Comparison of ENCODE assay signal across 16 cellular contexts in the genomic region with DNA sequence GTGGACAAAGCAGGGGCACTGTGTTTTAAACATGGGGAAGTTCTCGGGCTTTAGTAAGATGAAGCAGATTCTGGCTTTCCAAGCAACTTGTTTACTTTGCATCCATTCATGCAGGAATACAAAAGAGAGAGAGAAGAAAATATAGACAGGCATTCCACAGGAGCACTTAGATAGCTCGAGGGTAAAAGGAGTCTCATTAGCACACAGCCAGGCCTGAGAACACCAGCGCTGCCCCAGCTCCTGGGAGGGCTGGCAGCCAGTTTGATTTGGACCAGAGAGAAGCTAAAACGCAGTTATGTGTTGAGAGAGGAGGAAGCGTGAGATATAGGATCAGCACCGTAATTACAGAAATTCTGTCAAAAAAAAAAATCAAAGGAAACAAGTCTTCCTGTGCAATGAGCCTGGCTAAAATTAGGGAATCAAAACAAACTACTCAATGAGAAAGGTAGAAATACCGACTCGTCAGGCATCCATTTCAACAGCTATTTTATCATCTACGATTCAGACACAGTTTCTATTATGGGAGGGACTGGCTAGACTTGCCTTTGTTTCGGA.
DNase-seq lines count a peak whose midpoint lies in the region; ATAC-seq and TF ChIP-seq lines count a peak whose summit lies in the region.
"Had no signal": no experiment of that assay in that cellular context is flagged by ENCODE, and none has a peak within 500 bp of the region (broad histone marks: within the 10 kb centered on the region; RNA-seq: fewer than 3 reads in every experiment).

No MANE protein-coding gene starts in this region.

- H3K27ac ChIP-seq in GM23338 (ENCODE audit: low read depth) (peak overlapping the region; percentile 9; the same call in 1 of the 2 replicates), SK-N-MC (peak overlapping the region; percentile 14; the same call in 1 of the 2 replicates), foreskin keratinocyte (peak overlapping the region; percentile 13), tibial artery (no peak overlapping the region)
- H3K27ac ChIP-seq: BLaER1, prostate gland, thoracic aorta had no signal

- H3K79me2 ChIP-seq in GM23338 (replicated peaks; ENCODE audit: insufficient read depth), result peaks cover 46% of the 10 kb centered on the region

- H3K4me1 ChIP-seq in GM23338 (ENCODE audit: insufficient read depth) (peaks cover 26% of the 10 kb centered on the region), foreskin keratinocyte (peaks cover 35% of the 10 kb centered on the region), tibial artery (no peaks in the 10 kb centered on the region)
- H3K4me1 ChIP-seq: prostate gland had no signal

- peaks cover 51% of the 10 kb centered on the region for H3K36me3 Mint-ChIP-seq in GM23338 (ENCODE audit: low read depth)
- H3K36me3 Mint-ChIP-seq in progenitor cell of endocrine pancreas (ENCODE audit: insufficient read depth), result peaks cover 14% of the 10 kb centered on the region

- H3F3A ChIP-seq in GM23338 (replicated peaks; ENCODE audit: low read depth), result 0 out of 2 replicates have a peak, but pooled peaks cover 6% of the 10 kb centered on the region

- intact Hi-C loops in tibial artery (cut with DNase I; ENCODE audit: low total_unique reads), result no loop called here

- H4K20me1 ChIP-seq in GM23338 (replicated peaks; ENCODE audit: insufficient read depth), result peaks cover 19% of the 10 kb centered on the region; the same call in 1 of the 2 replicates

- TF ChIP-seq CTCF in GM23338 (conservative IDR thresholded peaks at IDR 0.05; ENCODE audit: low read depth in 2 of 2) (no peak), foreskin keratinocyte (conservative IDR thresholded peaks at IDR 0.05) (no peak), progenitor cell of endocrine pancreas (IDR thresholded peaks at IDR 0.05; ENCODE audit: unreplicated experiment) (no peak), tibial artery (IDR thresholded peaks at IDR 0.05) (no peak)

- H3K27ac Mint-ChIP-seq in GM23338, result peak overlapping the region; percentile 45
- H3K27ac Mint-ChIP-seq in progenitor cell of endocrine pancreas, result peak overlapping the region; percentile 50

- H3K9ac ChIP-seq in SK-N-MC (ENCODE audit: insufficient read length), result no peak overlapping the region
- H3K9ac ChIP-seq: BLaER1 had no signal

- H3K4me2 ChIP-seq in GM23338, result no peak overlapping the region
- H3K4me2 ChIP-seq: BLaER1 had no signal

- H3K9me3 ChIP-seq in SK-N-MC (ENCODE audit: low read depth, low read length) (no peaks in the 10 kb centered on the region; the same call in 1 of the 2 replicates), tibial artery (no peaks in the 10 kb centered on the region)
- H3K9me3 ChIP-seq: BLaER1, prostate gland, thoracic aorta had no signal

- H3K27me3 Mint-ChIP-seq in GM23338 (ENCODE audit: insufficient read depth, low read depth, poor library complexity) (no peaks in the 10 kb centered on the region), progenitor cell of endocrine pancreas (no peaks in the 10 kb centered on the region)

- no peak overlapping the region for H2AFZ ChIP-seq in GM23338

- H3K4me3 ChIP-seq in GM23338 (no peak overlapping the region), SK-N-MC (no peak overlapping the region), tibial artery (no peak overlapping the region)
- H3K4me3 ChIP-seq: BLaER1, prostate gland, thoracic aorta had no signal

- H3K36me3 ChIP-seq in GM23338 (ENCODE audit: insufficient read depth) (no peaks in the 10 kb centered on the region), SK-N-MC (ENCODE audit: insufficient read depth, low read length) (peaks cover 10% of the 10 kb centered on the region; the same call in 1 of the 2 replicates), tibial artery (peaks cover 5 to 43% (median 39%) of the 10 kb centered on the region in 3 donors)
- H3K36me3 ChIP-seq: prostate gland had no signal

- no peaks in the 10 kb centered on the region for H3K9me2 ChIP-seq in GM23338 (ENCODE audit: insufficient read depth)

- no peak for DNase-seq in GM23338 (ENCODE audit: low spot score)
- DNase-seq in SK-N-MC (ENCODE audit: low read depth, low spot score), result no peak
- DNase-seq in foreskin keratinocyte, result peak in 1 of 2 donors; percentile 34
- DNase-seq in progenitor cell of endocrine pancreas (ENCODE audit: low spot score, unreplicated experiment), result no peak
- DNase-seq in tibial artery, result no peak
- no peak for DNase-seq in KG1 (lab: John Stamatoyannopoulos, UW)
- DNase-seq: activated CD4-positive, alpha-beta T cell treated with anti-CD3 and anti-CD28 coated beads for 4 hours; activated T-cell treated with anti-CD3 and anti-CD28 coated beads, Interleukin-2, amount 50 U/mL, for 48 hours; amygdala; foreskin fibroblast; NCI-H2029; NCI-H82 had no signal

- ATAC-seq in GM23338 (peak; percentile 51), foreskin keratinocyte (no peak), GM21390 (IDR thresholded peaks at IDR 0.05; ENCODE audit: unreplicated experiment) (no peak)

- H3K9me3 Mint-ChIP-seq in GM23338 (peaks cover 5% of the 10 kb centered on the region; the same call in 2 of the 3 replicates), progenitor cell of endocrine pancreas (ENCODE audit: low read depth) (no peaks in the 10 kb centered on the region)

- H3K4me1 Mint-ChIP-seq in GM23338 (peaks cover 31% of the 10 kb centered on the region), progenitor cell of endocrine pancreas (ENCODE audit: low read depth) (peaks cover 33% of the 10 kb centered on the region)

- no peaks in the 10 kb centered on the region for H3K27me3 ChIP-seq in GM23338 (ENCODE audit: insufficient read depth)
- no peaks in the 10 kb centered on the region for H3K27me3 ChIP-seq in foreskin keratinocyte
- H3K27me3 ChIP-seq in tibial artery, result no peaks in the 10 kb centered on the region
- H3K27me3 ChIP-seq: BLaER1 had no signal

- H3K4me3 Mint-ChIP-seq in GM23338 (no peak overlapping the region), progenitor cell of endocrine pancreas (ENCODE audit: low read depth) (no peak overlapping the region)

TF ChIP-seq in GM23338, 12 proteins besides CTCF, POLR2A, EP300 and RAD21 (continues in another document):
- TF ChIP-seq STAT1 (IDR thresholded peaks at IDR 0.05; ENCODE audit: unreplicated experiment), result no peak
- no peak for TF ChIP-seq ZNF114 (CRISPR knock-in tag; IDR thresholded peaks at IDR 0.05)
- TF ChIP-seq JUNB (IDR thresholded peaks at IDR 0.05; ENCODE audit: unreplicated experiment), result no peak
- TF ChIP-seq, protein P1, sequence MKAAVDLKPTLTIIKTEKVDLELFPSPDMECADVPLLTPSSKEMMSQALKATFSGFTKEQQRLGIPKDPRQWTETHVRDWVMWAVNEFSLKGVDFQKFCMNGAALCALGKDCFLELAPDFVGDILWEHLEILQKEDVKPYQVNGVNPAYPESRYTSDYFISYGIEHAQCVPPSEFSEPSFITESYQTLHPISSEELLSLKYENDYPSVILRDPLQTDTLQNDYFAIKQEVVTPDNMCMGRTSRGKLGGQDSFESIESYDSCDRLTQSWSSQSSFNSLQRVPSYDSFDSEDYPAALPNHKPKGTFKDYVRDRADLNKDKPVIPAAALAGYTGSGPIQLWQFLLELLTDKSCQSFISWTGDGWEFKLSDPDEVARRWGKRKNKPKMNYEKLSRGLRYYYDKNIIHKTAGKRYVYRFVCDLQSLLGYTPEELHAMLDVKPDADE (IDR thresholded peaks at IDR 0.05), result no peak
- no peak for TF ChIP-seq EZH2 (IDR thresholded peaks at IDR 0.05; ENCODE audit: low read depth, unreplicated experiment)
- no peak for TF ChIP-seq POLR2AphosphoS5 (IDR thresholded peaks at IDR 0.05; ENCODE audit: low read depth)
- no peak for TF ChIP-seq NANOG (IDR thresholded peaks at IDR 0.05; ENCODE audit: borderline replicate concordance)

Comparison
In these comparisons a context has a peak if more than half of its experiments do, and no peak if none do; other contexts are left out.
1. H3K27ac ChIP-seq: peak in GM23338 (single experiment), SK-N-MC (single experiment) and foreskin keratinocyte (single experiment); none in tibial artery (0 of 2).